In the genomic region with DNA sequence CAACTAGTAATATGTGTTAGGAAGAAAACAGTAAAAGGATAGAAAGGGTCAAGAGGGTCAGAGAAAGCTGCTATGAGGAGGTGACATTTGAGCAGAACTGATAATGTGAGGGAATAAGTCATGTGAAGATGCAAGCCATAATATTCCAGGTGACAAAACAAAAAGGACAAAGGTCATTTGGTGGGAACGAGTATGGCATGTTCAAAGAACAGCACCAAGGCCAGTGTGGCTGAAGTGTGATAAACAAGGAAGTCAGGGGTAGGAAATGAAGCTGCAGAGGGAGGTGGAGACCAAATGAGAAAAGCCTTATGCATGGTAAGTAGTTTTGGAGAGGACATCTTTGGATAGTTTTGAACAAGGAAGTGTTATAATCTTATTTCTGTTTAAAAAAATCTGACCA, we compare ENCODE assay signal across 24 cellular contexts. TPM values are rescaled to one million over a fixed set of nuclear protein-coding genes. Genes with fewer than 3 reads are reported as not detected.
DNase-seq lines count a peak whose midpoint lies in the region; ATAC-seq, FAIRE-seq and TF ChIP-seq lines count a peak whose summit lies in the region.
"Had no signal": no experiment of that assay in that cellular context is flagged by ENCODE, and none has a peak within 500 bp of the region (broad histone marks: within the 10 kb centered on the region; RNA-seq: fewer than 3 reads in every experiment).

No MANE protein-coding gene starts in this region.

- no peak for TF ChIP-seq EP300 in GM12878 (IDR thresholded peaks at IDR 0.05; ENCODE audit: borderline replicate concordance in 1 of 2, control insufficient read depth in 1 of 2, low read depth in 2 of 2, low read length in 2 of 2)

- in situ Hi-C loops in GM12878 (cut with MboI): no loop called here

- peak overlapping the region; percentile 32 for H3K27ac Mint-ChIP-seq in activated naive CD8-positive, alpha-beta T cell treated with anti-CD3 and anti-CD28 coated beads, Interleukin-2, amount 10 ng/mL, durations not matched to agents 7 days and 5 days
- H3K27ac Mint-ChIP-seq in activated naive CD8-positive, alpha-beta T cell treated with anti-CD3 and anti-CD28 coated beads, Interleukin-2, amount 50 U/mL, for 24 hours: no peak overlapping the region
- H3K27ac Mint-ChIP-seq in endothelial cell (ENCODE audit: unreplicated experiment): no peak overlapping the region
- H3K27ac Mint-ChIP-seq: activated CD8-positive, alpha-beta memory T cell treated with anti-CD3 and anti-CD28 coated beads, Interleukin-2, amount 10 ng/mL, durations not matched to agents 7 days and 5 days had no signal

- H3K4me3 Mint-ChIP-seq in activated naive CD8-positive, alpha-beta T cell treated with anti-CD3 and anti-CD28 coated beads, Interleukin-2, amount 10 ng/mL, durations not matched to agents 7 days and 5 days: no peak overlapping the region
- no peak overlapping the region for H3K4me3 Mint-ChIP-seq in activated naive CD8-positive, alpha-beta T cell treated with anti-CD3 and anti-CD28 coated beads, Interleukin-2, amount 50 U/mL, for 24 hours
- H3K4me3 Mint-ChIP-seq in endothelial cell (ENCODE audit: unreplicated experiment): no peak overlapping the region
- H3K4me3 Mint-ChIP-seq: activated CD8-positive, alpha-beta memory T cell treated with anti-CD3 and anti-CD28 coated beads, Interleukin-2, amount 10 ng/mL, durations not matched to agents 7 days and 5 days; CD14-positive monocyte had no signal

- no peak overlapping the region for H3K4me2 ChIP-seq in GM12878 (ENCODE audit: control insufficient read depth, insufficient read depth)

- FAIRE-seq in GM12878 (lab: Jason Lieb, UNC): peak; percentile 96

- TF ChIP-seq POLR2A in GM12878 (IDR thresholded peaks at IDR 0.05; ENCODE audit: low read depth, low read length): no peak

- no peaks in the 10 kb centered on the region for H4K20me1 ChIP-seq in GM12878 (ENCODE audit: control insufficient read depth, insufficient read depth)

- RAD21 ChIA-PET in GM12878 (lab: Charles Lee; ENCODE audit: unreplicated experiment): interaction anchor here (0.7 to 4.8 kb wide), 5 partner anchors 24 to 503 kb away, joined by 3 to 14 read pairs (median 4); no protein-coding TSS in a partner anchor

- H3K4me3 ChIP-seq in GM12878 (no peak overlapping the region), liver (ENCODE audit: low read depth in 1 of 3, low read length in 3 of 3) (no peak overlapping the region)
- H3K4me3 ChIP-seq: Peyer's patch, psoas muscle, spleen had no signal

- H3K36me3 Mint-ChIP-seq in activated naive CD8-positive, alpha-beta T cell treated with anti-CD3 and anti-CD28 coated beads, Interleukin-2, amount 10 ng/mL, durations not matched to agents 7 days and 5 days: peaks cover 17% of the 10 kb centered on the region
- peaks cover 4% of the 10 kb centered on the region for H3K36me3 Mint-ChIP-seq in activated naive CD8-positive, alpha-beta T cell treated with anti-CD3 and anti-CD28 coated beads, Interleukin-2, amount 50 U/mL, for 24 hours (ENCODE audit: low read depth)
- no peaks in the 10 kb centered on the region for H3K36me3 Mint-ChIP-seq in endothelial cell (ENCODE audit: low read depth, unreplicated experiment)

- BruUV-seq in GM12878 (replicated peaks; lab: Mats Ljungman, UMichigan): no TSS peak

- DNase-seq in activated naive CD8-positive, alpha-beta T cell treated with anti-CD3 and anti-CD28 coated beads, Interleukin-2, amount 10 ng/mL, durations not matched to agents 7 days and 5 days: no peak
- DNase-seq in activated naive CD8-positive, alpha-beta T cell treated with anti-CD3 and anti-CD28 coated beads, Interleukin-2, amount 50 U/mL, for 24 hours: no peak
- DNase-seq in GM12878 (ENCODE audit: low read depth, low spot score) (no peak), endothelial cell (ENCODE audit: low spot score) (no peak), MV-4-11 (lab: John Stamatoyannopoulos, UW) (no peak)
- DNase-seq in activated CD8-positive, alpha-beta memory T cell treated with anti-CD3 and anti-CD28 coated beads, Interleukin-2, amount 50 U/mL, for 4 hours: no peak
- DNase-seq: activated CD4-positive, CD25-positive, alpha-beta regulatory T cell treated with anti-CD3 and anti-CD28 coated beads, Interleukin-2, amount 50 U/mL, for 72 hours; activated CD8-positive, alpha-beta memory T cell treated with anti-CD3 and anti-CD28 coated beads, Interleukin-2, amount 10 ng/mL, durations not matched to agents 7 days and 5 days; amygdala; caudate nucleus; effector CD8-positive, alpha-beta T cell; glutamatergic neuron; HCEC 1CT; mammary epithelial cell; NCI-H1417 treated with DMSO at 0.1 percent for 48 hours; NCI-H774; psoas muscle; spleen; stimulated activated CD8-positive, alpha-beta memory T cell treated with anti-CD3 and anti-CD28 coated beads, Interleukin-4, amount 100 ng/mL, for 48 hours; T1000 had no signal

- peak; percentile 47 for ATAC-seq in activated naive CD8-positive, alpha-beta T cell treated with anti-CD3 and anti-CD28 coated beads, Interleukin-2, amount 10 ng/mL, durations not matched to agents 7 days and 5 days (ENCODE audit: low read depth)
- ATAC-seq in activated naive CD8-positive, alpha-beta T cell treated with anti-CD3 and anti-CD28 coated beads, Interleukin-2, amount 50 U/mL, for 24 hours: no peak
- no peak for ATAC-seq in GM12878
- no peak for ATAC-seq in GM18909 (IDR thresholded peaks at IDR 0.05; ENCODE audit: poor library complexity, unreplicated experiment)
- ATAC-seq: activated CD8-positive, alpha-beta memory T cell treated with anti-CD3 and anti-CD28 coated beads, Interleukin-2, amount 10 ng/mL, durations not matched to agents 7 days and 5 days; psoas muscle had no signal

- H3K9me3 Mint-ChIP-seq in activated naive CD8-positive, alpha-beta T cell treated with anti-CD3 and anti-CD28 coated beads, Interleukin-2, amount 10 ng/mL, durations not matched to agents 7 days and 5 days: no peaks in the 10 kb centered on the region
- H3K9me3 Mint-ChIP-seq in activated naive CD8-positive, alpha-beta T cell treated with anti-CD3 and anti-CD28 coated beads, Interleukin-2, amount 50 U/mL, for 24 hours: no peaks in the 10 kb centered on the region
- H3K9me3 Mint-ChIP-seq in endothelial cell (ENCODE audit: unreplicated experiment): no peaks in the 10 kb centered on the region
- H3K9me3 Mint-ChIP-seq: CD14-positive monocyte had no signal

- intact Hi-C loops in GM12878 (cut with micrococcal nuclease; ENCODE audit: unreplicated experiment): no loop called here

- TF ChIP-seq CTCF in GM12878 (IDR thresholded peaks at IDR 0.05 in 2 of 3, conservative IDR thresholded peaks at IDR 0.05 in 1 of 3; ENCODE audit: control insufficient read depth in 2 of 3, extremely low read depth in 1 of 3, insufficient read depth in 1 of 3, low read depth in 3 of 3, low read length in 3 of 3): no peak
- no peak for TF ChIP-seq CTCF in liver (IDR thresholded peaks at IDR 0.05; ENCODE audit: low read depth, low read length, missing input control)
- TF ChIP-seq CTCF in endothelial cell (IDR thresholded peaks at IDR 0.05; ENCODE audit: unreplicated experiment): no peak

- no peaks in the 10 kb centered on the region; the same call in none of the 2 replicates for H3K4me1 ChIP-seq in GM12878 (ENCODE audit: control insufficient read depth, insufficient read depth, low read length)
- H3K4me1 ChIP-seq in liver (ENCODE audit: control insufficient read depth in 4 of 4, insufficient read depth in 4 of 4, low read length in 3 of 4): peaks cover 0 to 19% (median 2%) of the 10 kb centered on the region in 4 donors
- H3K4me1 ChIP-seq: psoas muscle had no signal

- H3K27me3 Mint-ChIP-seq in activated naive CD8-positive, alpha-beta T cell treated with anti-CD3 and anti-CD28 coated beads, Interleukin-2, amount 10 ng/mL, durations not matched to agents 7 days and 5 days: no peaks in the 10 kb centered on the region
- H3K27me3 Mint-ChIP-seq in activated naive CD8-positive, alpha-beta T cell treated with anti-CD3 and anti-CD28 coated beads, Interleukin-2, amount 50 U/mL, for 24 hours: no peaks in the 10 kb centered on the region
- H3K27me3 Mint-ChIP-seq in endothelial cell (ENCODE audit: unreplicated experiment): no peaks in the 10 kb centered on the region
- H3K27me3 Mint-ChIP-seq: activated CD8-positive, alpha-beta memory T cell treated with anti-CD3 and anti-CD28 coated beads, Interleukin-2, amount 10 ng/mL, durations not matched to agents 7 days and 5 days had no signal

- CTCF ChIA-PET in GM12878 (lab: Yijun Ruan, JAX): interaction anchor here (1.0 to 2.7 kb wide), 4 partner anchors 22 to 85 kb away, joined by 3 to 9 read pairs (median 6); no protein-coding TSS in a partner anchor

- no peak overlapping the region for H2AFZ ChIP-seq in GM12878 (ENCODE audit: control insufficient read depth, low read depth, low read length)

- 76% methylated on average over 1 of the region's 1 CpG for WGBS in GM12878 (ENCODE audit: insufficient coverage, insufficient replicate concordance, low lambda C conversion rate, missing lambda C conversion rate)
- WGBS in liver: 7% methylated on average over 1 of the region's 1 CpG

- H3K4me1 Mint-ChIP-seq in activated naive CD8-positive, alpha-beta T cell treated with anti-CD3 and anti-CD28 coated beads, Interleukin-2, amount 10 ng/mL, durations not matched to agents 7 days and 5 days: peaks cover 9% of the 10 kb centered on the region
- H3K4me1 Mint-ChIP-seq in activated naive CD8-positive, alpha-beta T cell treated with anti-CD3 and anti-CD28 coated beads, Interleukin-2, amount 50 U/mL, for 24 hours: peaks cover 2% of the 10 kb centered on the region
- H3K4me1 Mint-ChIP-seq in endothelial cell (ENCODE audit: unreplicated experiment): peaks cover 11% of the 10 kb centered on the region
- H3K4me1 Mint-ChIP-seq: CD14-positive monocyte had no signal

- SMC1A ChIA-PET in GM12878 (lab: Charles Lee; ENCODE audit: uncharacterized antibody, unreplicated experiment): interaction anchor here (1.1 to 2.6 kb wide), 7 partner anchors 9 to 187 kb away, joined by 3 to 11 read pairs (median 4); no protein-coding TSS in a partner anchor

- H3K36me3 ChIP-seq in GM12878 (ENCODE audit: control insufficient read depth in 2 of 2, insufficient read depth in 2 of 2, low read length in 1 of 2) (peaks cover 0 to 2% of the 10 kb centered on the region in 2 experiments; a peak in 1 of 4 replicates), liver (ENCODE audit: control insufficient read depth in 4 of 4, insufficient read depth in 3 of 4, low read depth in 1 of 4, low read length in 3 of 4) (peaks cover 0 to 28% (median 9%) of the 10 kb centered on the region in 4 donors)

- H3K9me3 ChIP-seq in GM12878 (replicated peaks; ENCODE audit: control insufficient read depth, insufficient read depth, low read length) (no peaks in the 10 kb centered on the region), liver (ENCODE audit: control insufficient read depth in 4 of 4, low read length in 3 of 4) (no peaks in the 10 kb centered on the region)
- H3K9me3 ChIP-seq: Peyer's patch, psoas muscle, spleen had no signal

- H3K27ac ChIP-seq in GM12878 (ENCODE audit: control insufficient read depth, insufficient read depth) (no peak overlapping the region), liver (ENCODE audit: low read depth in 1 of 2, low read length in 2 of 2) (peak overlapping the region in 1 of 2 donors; percentile 15)
- H3K27ac ChIP-seq: psoas muscle had no signal

- H3K27me3 ChIP-seq in GM12878 (replicated peaks in 1 of 2; ENCODE audit: control insufficient read depth in 2 of 2, insufficient read depth in 2 of 2, low read length in 1 of 2): no peaks in the 10 kb centered on the region
- no peaks in the 10 kb centered on the region for H3K27me3 ChIP-seq in liver (ENCODE audit: control insufficient read depth in 4 of 4, insufficient read depth in 4 of 4, low read length in 3 of 4)
- H3K27me3 ChIP-seq: Peyer's patch, spleen had no signal

- H3K9ac ChIP-seq in GM12878 (ENCODE audit: control insufficient read depth, insufficient read depth, low read length) (no peak overlapping the region), liver (ENCODE audit: low read depth in 1 of 2, low read length in 2 of 2) (no peak overlapping the region)

- no peaks in the 10 kb centered on the region; the same call in 1 of the 2 replicates for H3K79me2 ChIP-seq in GM12878 (ENCODE audit: control insufficient read depth, insufficient read depth, low read length)

- TF ChIP-seq RAD21 in GM12878 (IDR thresholded peaks at IDR 0.05; ENCODE audit: insufficient read depth, low read depth, low read length): no peak
- TF ChIP-seq RAD21 in liver (IDR thresholded peaks at IDR 0.05): peak; percentile 15 to 17

- POLR2A ChIA-PET in activated naive CD8-positive, alpha-beta T cell treated with anti-CD3 and anti-CD28 coated beads, Interleukin-2, amount 10 ng/mL, durations not matched to agents 7 days and 5 days (lab: Charles Lee): interaction anchor here (0.5 to 0.7 kb wide), 2 partner anchors 169 to 342 kb away, joined by 3 to 4 read pairs; no protein-coding TSS in a partner anchor
- POLR2A ChIA-PET in GM12878 (lab: Charles Lee): interaction anchor here (0.7 to 1.0 kb wide), 4 partner anchors 8 to 881 kb away, joined by 3 to 5 read pairs (median 4); no protein-coding TSS in a partner anchor

RNA-seq across cellular contexts. Expression of a gene that starts 46.7 kb away (rescaled TPM):
- 10 to 100 TPM; 45.5 to 47.4 TPM for total RNA-seq in activated naive CD8-positive, alpha-beta T cell treated with anti-CD3 and anti-CD28 coated beads, Interleukin-2, amount 10 ng/mL, durations not matched to agents 7 days and 5 days
- 95.7 and 102 TPM in 2 replicates for total RNA-seq in GM12878 (2013; cell fraction: nucleolus; rRNA removed)
- 26.7 and 27.6 TPM in 2 replicates for total RNA-seq in GM12878 (2014; rRNA removed)
- total RNA-seq in GM12878 (2014; rRNA removed; fragmentation: Illumina TruSeq; extraction: Trizol): 26.9 and 27.1 TPM in 2 replicates
- 37.5 and 40.6 TPM in 2 replicates for total RNA-seq in GM12878 (2021)
- polyA plus RNA-seq in GM12878 (2011; ENCODE audit: low read depth): 9.4 TPM
- polyA plus RNA-seq in GM12878 (2011; rRNA removed): 27.8 and 41.8 TPM in 2 replicates
- polyA plus RNA-seq in GM12878 (2011; cell fraction: cytosol; rRNA removed): 12.6 and 13.6 TPM in 2 replicates
- polyA plus RNA-seq in GM12878 (2011; cell fraction: nucleus; rRNA removed): 13.7 and 17.9 TPM in 2 replicates
- 15.8 and 24.7 TPM in 2 replicates for polyA plus RNA-seq in GM12878 (2012)
- polyA plus RNA-seq in GM12878 (2014; fragmentation: Illumina TruSeq; extraction: Trizol): 17.3 and 29.7 TPM in 2 replicates
- 1 to 10 TPM; 5.8 to 6.4 TPM for polyA plus RNA-seq in GM12878 (2014; fragmentation: Nextera tagmentation; extraction: Ambion mirVana)
- polyA plus RNA-seq in GM12878 (2014; rRNA removed): 20.5 and 21.1 TPM in 2 replicates
- 10 to 100 TPM in 1 of 2 experiments, 1 to 10 TPM in 1; 7.1 to 17.1 TPM for polyA plus RNA-seq in GM12878 (2016; fragmentation: Nextera tagmentation; extraction: Ambion mirVana)
- 24.5 and 34.1 TPM in 2 replicates for polyA minus RNA-seq in GM12878 (2011; rRNA and poly(A)+ RNA removed)
- 24.5 and 25.1 TPM in 2 replicates for polyA minus RNA-seq in GM12878 (2011; cell fraction: cytosol; rRNA and poly(A)+ RNA removed)
- 26.0 and 40.3 TPM in 2 replicates for polyA minus RNA-seq in GM12878 (2011; cell fraction: nucleus; rRNA and poly(A)+ RNA removed)
- total RNA-seq in liver: 10 to 100 TPM; 48.7 to 53.8 TPM
- 10 to 100 TPM; 11.6 to 15.7 TPM for polyA plus RNA-seq in liver
- 34.7 TPM for total RNA-seq in endothelial cell (ENCODE audit: unreplicated experiment)
